9 cellular contexts compared by ENCODE assay signal in the genomic region with DNA sequence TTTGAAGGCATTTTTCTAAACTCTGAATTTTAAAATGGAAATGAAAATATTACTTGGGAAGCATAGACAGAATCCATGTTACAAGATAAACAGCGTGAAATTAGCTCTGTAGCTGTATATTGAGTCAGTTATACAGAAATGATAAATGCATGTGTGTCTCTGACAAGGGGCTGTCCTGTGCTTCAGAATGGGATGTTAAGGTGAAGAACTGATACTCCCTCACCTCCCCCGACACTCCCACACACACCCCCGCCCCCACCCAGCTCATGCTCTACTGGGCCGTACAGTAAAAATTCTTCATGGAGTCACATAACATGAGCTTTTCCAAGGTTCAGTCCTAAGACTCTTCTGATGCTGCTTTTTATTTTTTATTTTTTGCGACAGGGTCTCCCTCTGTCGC. TPM values are rescaled to one million over a fixed set of nuclear protein-coding genes. Genes with fewer than 3 reads are reported as not detected.
A peak's percentile ranks its signal among the peaks of the same experiment; 100 is the strongest.
DNase-seq lines count a peak whose midpoint lies in the region; ATAC-seq and TF ChIP-seq lines count a peak whose summit lies in the region.
"Had no signal": no experiment of that assay in that cellular context is flagged by ENCODE, and none has a peak within 500 bp of the region (broad histone marks: within the 10 kb centered on the region; RNA-seq: fewer than 3 reads in every experiment).

No MANE protein-coding gene starts in this region.

- H3K4me1 Mint-ChIP-seq in activated naive CD4-positive, alpha-beta T cell treated with anti-CD3 and anti-CD28 coated beads for 36 hours (ENCODE audit: low read depth) = peaks cover 52% of the 10 kb centered on the region
- peaks cover 42% of the 10 kb centered on the region for H3K4me1 Mint-ChIP-seq in activated naive CD8-positive, alpha-beta T cell treated with anti-CD3 and anti-CD28 coated beads for 36 hours

- TF ChIP-seq EP300 in transverse colon (IDR thresholded peaks at IDR 0.05; ENCODE audit: low read depth) = no peak

- H3K4me3 ChIP-seq in muscle layer of colon (ENCODE audit: low read depth in 1 of 2, low read length in 2 of 2) (peak overlapping the region in 1 of 2 donors; percentile 86), transverse colon (peak overlapping the region in 1 of 4 donors; percentile 90)

- TF ChIP-seq CTCF in transverse colon (IDR thresholded peaks at IDR 0.05) = no peak

- in situ Hi-C loops in transverse colon (cut with MboI; ENCODE audit: low pct_ligation_motif_present in 1 of 4, low pct_unique_long_range_greater_than_20kb in 1 of 4, low sequenced_read_pairs in 3 of 4) = no loop called here

- peak overlapping the region; percentile 19 for H3K27ac ChIP-seq in muscle layer of colon (ENCODE audit: low read depth, low read length)
- H3K27ac ChIP-seq in transverse colon = peak overlapping the region; percentile 83 to 89 (median 86)

- H3K36me3 ChIP-seq in muscle layer of colon (ENCODE audit: insufficient read depth, low read length) (no peaks in the 10 kb centered on the region), transverse colon (no peaks in the 10 kb centered on the region)

- WGBS in transverse colon (ENCODE audit: low coverage in 1 of 2), 2 donors = 63 to 84% methylated on average over 1 to 6 of the region's 6 CpGs

- no peaks in the 10 kb centered on the region for H3K27me3 Mint-ChIP-seq in activated naive CD4-positive, alpha-beta T cell treated with anti-CD3 and anti-CD28 coated beads for 36 hours (ENCODE audit: low read depth)
- H3K27me3 Mint-ChIP-seq in activated naive CD8-positive, alpha-beta T cell treated with anti-CD3 and anti-CD28 coated beads for 36 hours = no peaks in the 10 kb centered on the region

- no peak overlapping the region for H3K27ac Mint-ChIP-seq in activated naive CD4-positive, alpha-beta T cell treated with anti-CD3 and anti-CD28 coated beads for 36 hours
- peak overlapping the region; percentile 74 for H3K27ac Mint-ChIP-seq in activated naive CD8-positive, alpha-beta T cell treated with anti-CD3 and anti-CD28 coated beads for 36 hours

- H3K9me3 ChIP-seq in muscle layer of colon (ENCODE audit: low read length) (no peaks in the 10 kb centered on the region), transverse colon (no peaks in the 10 kb centered on the region)

- no peaks in the 10 kb centered on the region for H3K9me3 Mint-ChIP-seq in activated naive CD4-positive, alpha-beta T cell treated with anti-CD3 and anti-CD28 coated beads for 36 hours
- peaks cover 2% of the 10 kb centered on the region for H3K9me3 Mint-ChIP-seq in activated naive CD8-positive, alpha-beta T cell treated with anti-CD3 and anti-CD28 coated beads for 36 hours

- CTCF ChIA-PET in activated naive CD4-positive, alpha-beta T cell treated with anti-CD3 and anti-CD28 coated beads for 36 hours (lab: Charles Lee) = no interaction called here

- H3K36me3 Mint-ChIP-seq in activated naive CD4-positive, alpha-beta T cell treated with anti-CD3 and anti-CD28 coated beads for 36 hours (ENCODE audit: low read depth) = peaks cover 15% of the 10 kb centered on the region
- H3K36me3 Mint-ChIP-seq in activated naive CD8-positive, alpha-beta T cell treated with anti-CD3 and anti-CD28 coated beads for 36 hours = peaks cover 33% of the 10 kb centered on the region

- intact Hi-C loops in activated naive CD4-positive, alpha-beta T cell treated with anti-CD3 and anti-CD28 coated beads for 36 hours (cut with micrococcal nuclease) = loop anchor here (1.0 to 5.0 kb wide), 3 partner anchors 8 to 658 kb away; a partner anchor contains a TSS
- intact Hi-C loops in transverse colon (cut with DNase I; ENCODE audit: low total_unique reads) = no loop called here

- peak overlapping the region; percentile 62 for H3K9ac ChIP-seq in muscle layer of colon (ENCODE audit: low read length)

- ATAC-seq in HG02642 (IDR thresholded peaks at IDR 0.05; ENCODE audit: poor library complexity, unreplicated experiment) = no peak

- TF ChIP-seq POLR2A in transverse colon (IDR thresholded peaks at IDR 0.05) = no peak

- H3K27me3 ChIP-seq in muscle layer of colon (ENCODE audit: control insufficient read depth in 1 of 2, insufficient read depth in 2 of 2, low read length in 2 of 2) (no peaks in the 10 kb centered on the region), transverse colon (no peaks in the 10 kb centered on the region)

- H3K4me1 ChIP-seq in muscle layer of colon (ENCODE audit: insufficient read depth, low read length) (peaks cover 19% of the 10 kb centered on the region), transverse colon (peaks cover 0 to 30% (median 11%) of the 10 kb centered on the region in 4 donors)

- peak; percentile 8 for DNase-seq in activated naive CD4-positive, alpha-beta T cell treated with anti-CD3 and anti-CD28 coated beads for 36 hours
- no peak for DNase-seq in activated naive CD4-positive, alpha-beta T cell treated with anti-CD3 and anti-CD28 coated beads, Interleukin-2, amount 50 U/mL, for 16 hours
- DNase-seq in activated naive CD8-positive, alpha-beta T cell treated with anti-CD3 and anti-CD28 coated beads for 36 hours = no peak
- DNase-seq in transverse colon (no peak), NCI-H82 (lab: John Stamatoyannopoulos, UW) (no peak)
- no peak for DNase-seq in central memory CD4-positive, alpha-beta T cell
- DNase-seq: activated naive CD4-positive, alpha-beta T cell had no signal

- peak overlapping the region; percentile 77 for H3K4me3 Mint-ChIP-seq in activated naive CD4-positive, alpha-beta T cell treated with anti-CD3 and anti-CD28 coated beads for 36 hours
- H3K4me3 Mint-ChIP-seq in activated naive CD8-positive, alpha-beta T cell treated with anti-CD3 and anti-CD28 coated beads for 36 hours = peak overlapping the region; percentile 92

RNA-seq across cellular contexts. Expression of a gene that starts 0.9 kb away (rescaled TPM):
- 10 to 100 TPM; 13.6 to 13.8 TPM for total RNA-seq in activated naive CD4-positive, alpha-beta T cell treated with anti-CD3 and anti-CD28 coated beads for 36 hours
- total RNA-seq in activated naive CD8-positive, alpha-beta T cell treated with anti-CD3 and anti-CD28 coated beads for 36 hours = 10 to 100 TPM; 18.8 to 21.9 TPM
- total RNA-seq in transverse colon = 10 to 100 TPM in 2 of 4 donors, 1 to 10 TPM in 2; 5.2 to 21.1 (median 9.7) TPM
